Comparison of ENCODE assay signal across 18 cellular contexts in genomic region chr7:154591544-154591943, GRCh38.
DNase-seq lines count a peak whose midpoint lies in the region; ATAC-seq and TF ChIP-seq lines count a peak whose summit lies in the region.
"Had no signal": no experiment of that assay in that cellular context is flagged by ENCODE, and none has a peak within 500 bp of the region (broad histone marks: within the 10 kb centered on the region; RNA-seq: fewer than 3 reads in every experiment).

No MANE protein-coding gene starts in this region.

- H3K4me3 ChIP-seq in heart left ventricle (no peak overlapping the region), Karpas-422 (ENCODE audit: low read length) (no peak overlapping the region)
- H3K4me3 ChIP-seq: psoas muscle, transverse colon had no signal

- WGBS in heart left ventricle, 4 donors, result 43 to 58% (median 52%) methylated on average over 6 of the region's 6 CpGs

- H3K9me2 ChIP-seq in Karpas-422 (replicated peaks; ENCODE audit: insufficient read depth, low read length), result no peaks in the 10 kb centered on the region

- H2AFZ ChIP-seq in Karpas-422 (ENCODE audit: low read length), result no peak overlapping the region

- H3K36me3 ChIP-seq in heart left ventricle (no peaks in the 10 kb centered on the region), Karpas-422 (ENCODE audit: insufficient read depth, low read length) (no peaks in the 10 kb centered on the region)
- H3K36me3 ChIP-seq: transverse colon had no signal

- H3K4me1 ChIP-seq in heart left ventricle, result no peaks in the 10 kb centered on the region
- H3K4me1 ChIP-seq in Karpas-422 (ENCODE audit: low read length), result no peaks in the 10 kb centered on the region
- H3K4me1 ChIP-seq: psoas muscle, transverse colon had no signal

- TF ChIP-seq POLR2A in heart left ventricle (IDR thresholded peaks at IDR 0.05), result no peak

- no peak overlapping the region for H3K4me2 ChIP-seq in Karpas-422 (ENCODE audit: low read depth, low read length, poor library complexity, severe bottlenecking)

- H3K9me3 ChIP-seq in heart left ventricle, result peaks cover 0 to 4% (median 0%) of the 10 kb centered on the region in 12 donors
- H3K9me3 ChIP-seq in Karpas-422 (ENCODE audit: low read length), result no peaks in the 10 kb centered on the region
- H3K9me3 ChIP-seq: psoas muscle, transverse colon had no signal

- no peak for DNase-seq in heart left ventricle
- DNase-seq in cardiac septum (ENCODE audit: low spot score), result no peak
- peak; percentile 33 for DNase-seq in left kidney (ENCODE audit: low read depth, low spot score)
- peak in 40 of 49 donors; percentile 21 to 81 (median 61) for DNase-seq in substantia nigra (lab: John Stamatoyannopoulos, UW)
- no peak for DNase-seq in Karpas-422
- no peak for DNase-seq in OCI-M1 (lab: John Stamatoyannopoulos, UW)
- no peak for DNase-seq in cerebellar cortex (ENCODE audit: low spot score)
- DNase-seq: activated CD4-positive, alpha-beta T cell treated with anti-CD3 and anti-CD28 coated beads for 48 hours; activated CD8-positive, alpha-beta memory T cell treated with anti-CD3 and anti-CD28 coated beads, Interleukin-2, amount 50 U/mL, for 4 hours; activated gamma-delta T cell; aorta; GDM1; NCI-H1417; NCI-H2171 treated with DMSO at 0.1 percent for 48 hours; SW 1271; transverse colon had no signal

- H3K27ac ChIP-seq in heart left ventricle (no peak overlapping the region), angular gyrus (ENCODE audit: low read depth, low read length) (peak overlapping the region; percentile 80), substantia nigra (ENCODE audit: low read depth, low read length, poor library complexity, severe bottlenecking) (peak overlapping the region; percentile 85), Karpas-422 (ENCODE audit: low read length) (no peak overlapping the region)
- H3K27ac ChIP-seq: psoas muscle, transverse colon had no signal

- TF ChIP-seq CTCF in heart left ventricle (IDR thresholded peaks at IDR 0.05), result no peak

- no peaks in the 10 kb centered on the region for H3K79me2 ChIP-seq in Karpas-422 (ENCODE audit: low read length)

- H3K9ac ChIP-seq in Karpas-422 (ENCODE audit: low read length), result no peak overlapping the region

- ATAC-seq in heart left ventricle, result peak in 3 of 4 donors; percentile 47 to 60 (median 59)

- H3K27me3 ChIP-seq in heart left ventricle, result no peaks in the 10 kb centered on the region
- no peaks in the 10 kb centered on the region for H3K27me3 ChIP-seq in Karpas-422 (ENCODE audit: low read length)
- H3K27me3 ChIP-seq: transverse colon had no signal

- intact Hi-C loops in heart left ventricle (cut with DNase I), result no loop called here
- intact Hi-C loops in cardiac septum (cut with DNase I), result no loop called here

- no peaks in the 10 kb centered on the region for H4K20me1 ChIP-seq in Karpas-422 (ENCODE audit: insufficient read depth, low read depth, low read length)

Comparison
In these comparisons a context has a peak if more than half of its experiments do, and no peak if none do; other contexts are left out.
1. DNase-seq: peak in left kidney (single experiment) and substantia nigra (40 of 49); none in heart left ventricle (0 of 5), cardiac septum (single experiment), Karpas-422 (single experiment), OCI-M1 (single experiment) and cerebellar cortex (single experiment).
2. H3K27ac ChIP-seq: peak in angular gyrus (single experiment) and substantia nigra (single experiment); none in heart left ventricle (0 of 12) and Karpas-422 (single experiment).